Comparison of ENCODE assay signal across 1 cellular context in the genomic region with DNA sequence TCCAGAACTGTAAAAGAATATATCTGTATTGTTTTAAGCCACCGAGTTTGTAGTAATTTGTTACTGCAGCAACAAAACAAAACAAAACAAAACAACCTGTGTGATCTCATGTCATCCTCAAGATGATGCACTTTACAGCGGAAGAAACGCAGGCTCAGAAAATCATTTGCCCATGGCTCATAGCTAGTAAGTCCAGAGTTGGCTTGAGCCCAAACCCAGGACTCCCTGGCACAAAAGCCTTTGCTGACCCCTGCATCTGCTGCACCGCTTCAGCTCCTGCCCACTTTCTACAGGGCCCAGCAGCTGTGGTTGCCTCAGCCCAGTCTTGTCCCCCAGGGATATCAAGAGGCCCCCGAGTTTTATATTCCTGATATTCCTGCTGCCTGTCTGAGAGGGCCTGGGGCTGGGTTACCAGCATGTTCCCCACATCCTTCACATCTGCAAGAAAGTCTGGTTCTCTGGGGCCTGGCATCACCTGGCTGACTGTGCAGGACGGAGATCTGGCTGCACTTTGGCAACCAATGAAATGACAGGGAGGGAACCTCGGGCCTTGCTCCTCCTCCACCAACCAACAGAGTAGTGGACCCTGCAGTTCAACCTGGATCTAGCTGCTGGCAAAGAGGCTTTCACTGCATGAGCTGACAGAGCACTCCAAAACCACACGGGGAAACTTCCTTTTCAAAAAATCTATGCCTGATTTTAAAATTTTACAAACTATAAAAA.
TF ChIP-seq lines count a peak whose summit lies in the region.

No MANE protein-coding gene starts in this region.

TF ChIP-seq in GM23338, 12 proteins besides CTCF, POLR2A, EP300 and RAD21 (continued from another document):
- TF ChIP-seq, protein P1, sequence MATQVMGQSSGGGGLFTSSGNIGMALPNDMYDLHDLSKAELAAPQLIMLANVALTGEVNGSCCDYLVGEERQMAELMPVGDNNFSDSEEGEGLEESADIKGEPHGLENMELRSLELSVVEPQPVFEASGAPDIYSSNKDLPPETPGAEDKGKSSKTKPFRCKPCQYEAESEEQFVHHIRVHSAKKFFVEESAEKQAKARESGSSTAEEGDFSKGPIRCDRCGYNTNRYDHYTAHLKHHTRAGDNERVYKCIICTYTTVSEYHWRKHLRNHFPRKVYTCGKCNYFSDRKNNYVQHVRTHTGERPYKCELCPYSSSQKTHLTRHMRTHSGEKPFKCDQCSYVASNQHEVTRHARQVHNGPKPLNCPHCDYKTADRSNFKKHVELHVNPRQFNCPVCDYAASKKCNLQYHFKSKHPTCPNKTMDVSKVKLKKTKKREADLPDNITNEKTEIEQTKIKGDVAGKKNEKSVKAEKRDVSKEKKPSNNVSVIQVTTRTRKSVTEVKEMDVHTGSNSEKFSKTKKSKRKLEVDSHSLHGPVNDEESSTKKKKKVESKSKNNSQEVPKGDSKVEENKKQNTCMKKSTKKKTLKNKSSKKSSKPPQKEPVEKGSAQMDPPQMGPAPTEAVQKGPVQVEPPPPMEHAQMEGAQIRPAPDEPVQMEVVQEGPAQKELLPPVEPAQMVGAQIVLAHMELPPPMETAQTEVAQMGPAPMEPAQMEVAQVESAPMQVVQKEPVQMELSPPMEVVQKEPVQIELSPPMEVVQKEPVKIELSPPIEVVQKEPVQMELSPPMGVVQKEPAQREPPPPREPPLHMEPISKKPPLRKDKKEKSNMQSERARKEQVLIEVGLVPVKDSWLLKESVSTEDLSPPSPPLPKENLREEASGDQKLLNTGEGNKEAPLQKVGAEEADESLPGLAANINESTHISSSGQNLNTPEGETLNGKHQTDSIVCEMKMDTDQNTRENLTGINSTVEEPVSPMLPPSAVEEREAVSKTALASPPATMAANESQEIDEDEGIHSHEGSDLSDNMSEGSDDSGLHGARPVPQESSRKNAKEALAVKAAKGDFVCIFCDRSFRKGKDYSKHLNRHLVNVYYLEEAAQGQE (IDR thresholded peaks at IDR 0.05; ENCODE audit: unreplicated experiment) = no peak
- no peak for TF ChIP-seq CREB1 (CRISPR knock-in tag; IDR thresholded peaks at IDR 0.05; ENCODE audit: low read depth)
- TF ChIP-seq JUNB (IDR thresholded peaks at IDR 0.05; ENCODE audit: unreplicated experiment) = no peak
- TF ChIP-seq POLR2AphosphoS5 (IDR thresholded peaks at IDR 0.05; ENCODE audit: low read depth) = no peak
- TF ChIP-seq, protein P2, sequence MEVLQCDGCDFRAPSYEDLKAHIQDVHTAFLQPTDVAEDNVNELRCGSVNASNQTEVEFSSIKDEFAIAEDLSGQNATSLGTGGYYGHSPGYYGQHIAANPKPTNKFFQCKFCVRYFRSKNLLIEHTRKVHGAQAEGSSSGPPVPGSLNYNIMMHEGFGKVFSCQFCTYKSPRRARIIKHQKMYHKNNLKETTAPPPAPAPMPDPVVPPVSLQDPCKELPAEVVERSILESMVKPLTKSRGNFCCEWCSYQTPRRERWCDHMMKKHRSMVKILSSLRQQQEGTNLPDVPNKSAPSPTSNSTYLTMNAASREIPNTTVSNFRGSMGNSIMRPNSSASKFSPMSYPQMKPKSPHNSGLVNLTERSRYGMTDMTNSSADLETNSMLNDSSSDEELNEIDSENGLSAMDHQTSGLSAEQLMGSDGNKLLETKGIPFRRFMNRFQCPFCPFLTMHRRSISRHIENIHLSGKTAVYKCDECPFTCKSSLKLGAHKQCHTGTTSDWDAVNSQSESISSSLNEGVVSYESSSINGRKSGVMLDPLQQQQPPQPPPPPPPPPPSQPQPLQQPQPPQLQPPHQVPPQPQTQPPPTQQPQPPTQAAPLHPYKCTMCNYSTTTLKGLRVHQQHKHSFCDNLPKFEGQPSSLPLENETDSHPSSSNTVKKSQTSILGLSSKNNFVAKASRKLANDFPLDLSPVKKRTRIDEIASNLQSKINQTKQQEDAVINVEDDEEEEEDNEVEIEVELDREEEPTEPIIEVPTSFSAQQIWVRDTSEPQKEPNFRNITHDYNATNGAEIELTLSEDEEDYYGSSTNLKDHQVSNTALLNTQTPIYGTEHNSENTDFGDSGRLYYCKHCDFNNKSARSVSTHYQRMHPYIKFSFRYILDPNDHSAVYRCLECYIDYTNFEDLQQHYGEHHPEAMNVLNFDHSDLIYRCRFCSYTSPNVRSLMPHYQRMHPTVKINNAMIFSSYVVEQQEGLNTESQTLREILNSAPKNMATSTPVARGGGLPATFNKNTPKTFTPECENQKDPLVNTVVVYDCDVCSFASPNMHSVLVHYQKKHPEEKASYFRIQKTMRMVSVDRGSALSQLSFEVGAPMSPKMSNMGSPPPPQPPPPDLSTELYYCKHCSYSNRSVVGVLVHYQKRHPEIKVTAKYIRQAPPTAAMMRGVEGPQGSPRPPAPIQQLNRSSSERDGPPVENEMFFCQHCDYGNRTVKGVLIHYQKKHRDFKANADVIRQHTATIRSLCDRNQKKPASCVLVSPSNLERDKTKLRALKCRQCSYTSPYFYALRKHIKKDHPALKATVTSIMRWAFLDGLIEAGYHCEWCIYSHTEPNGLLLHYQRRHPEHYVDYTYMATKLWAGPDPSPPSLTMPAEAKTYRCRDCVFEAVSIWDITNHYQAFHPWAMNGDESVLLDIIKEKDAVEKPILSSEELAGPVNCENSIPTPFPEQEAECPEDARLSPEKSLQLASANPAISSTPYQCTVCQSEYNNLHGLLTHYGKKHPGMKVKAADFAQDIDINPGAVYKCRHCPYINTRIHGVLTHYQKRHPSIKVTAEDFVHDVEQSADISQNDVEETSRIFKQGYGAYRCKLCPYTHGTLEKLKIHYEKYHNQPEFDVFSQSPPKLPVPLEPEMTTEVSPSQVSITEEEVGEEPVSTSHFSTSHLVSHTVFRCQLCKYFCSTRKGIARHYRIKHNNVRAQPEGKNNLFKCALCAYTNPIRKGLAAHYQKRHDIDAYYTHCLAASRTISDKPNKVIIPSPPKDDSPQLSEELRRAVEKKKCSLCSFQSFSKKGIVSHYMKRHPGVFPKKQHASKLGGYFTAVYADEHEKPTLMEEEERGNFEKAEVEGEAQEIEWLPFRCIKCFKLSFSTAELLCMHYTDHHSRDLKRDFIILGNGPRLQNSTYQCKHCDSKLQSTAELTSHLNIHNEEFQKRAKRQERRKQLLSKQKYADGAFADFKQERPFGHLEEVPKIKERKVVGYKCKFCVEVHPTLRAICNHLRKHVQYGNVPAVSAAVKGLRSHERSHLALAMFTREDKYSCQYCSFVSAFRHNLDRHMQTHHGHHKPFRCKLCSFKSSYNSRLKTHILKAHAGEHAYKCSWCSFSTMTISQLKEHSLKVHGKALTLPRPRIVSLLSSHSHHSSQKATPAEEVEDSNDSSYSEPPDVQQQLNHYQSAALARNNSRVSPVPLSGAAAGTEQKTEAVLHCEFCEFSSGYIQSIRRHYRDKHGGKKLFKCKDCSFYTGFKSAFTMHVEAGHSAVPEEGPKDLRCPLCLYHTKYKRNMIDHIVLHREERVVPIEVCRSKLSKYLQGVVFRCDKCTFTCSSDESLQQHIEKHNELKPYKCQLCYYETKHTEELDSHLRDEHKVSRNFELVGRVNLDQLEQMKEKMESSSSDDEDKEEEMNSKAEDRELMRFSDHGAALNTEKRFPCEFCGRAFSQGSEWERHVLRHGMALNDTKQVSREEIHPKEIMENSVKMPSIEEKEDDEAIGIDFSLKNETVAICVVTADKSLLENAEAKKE (CRISPR knock-in tag; IDR thresholded peaks at IDR 0.05) = no peak
- no peak for TF ChIP-seq EZH2 (IDR thresholded peaks at IDR 0.05; ENCODE audit: low read depth, unreplicated experiment)
- no peak for TF ChIP-seq NANOG (IDR thresholded peaks at IDR 0.05; ENCODE audit: borderline replicate concordance)
TF ChIP-seq in GM23338: peak in this region for 0.
